ENCODE assay signal across 8 cellular contexts in the genomic region with DNA sequence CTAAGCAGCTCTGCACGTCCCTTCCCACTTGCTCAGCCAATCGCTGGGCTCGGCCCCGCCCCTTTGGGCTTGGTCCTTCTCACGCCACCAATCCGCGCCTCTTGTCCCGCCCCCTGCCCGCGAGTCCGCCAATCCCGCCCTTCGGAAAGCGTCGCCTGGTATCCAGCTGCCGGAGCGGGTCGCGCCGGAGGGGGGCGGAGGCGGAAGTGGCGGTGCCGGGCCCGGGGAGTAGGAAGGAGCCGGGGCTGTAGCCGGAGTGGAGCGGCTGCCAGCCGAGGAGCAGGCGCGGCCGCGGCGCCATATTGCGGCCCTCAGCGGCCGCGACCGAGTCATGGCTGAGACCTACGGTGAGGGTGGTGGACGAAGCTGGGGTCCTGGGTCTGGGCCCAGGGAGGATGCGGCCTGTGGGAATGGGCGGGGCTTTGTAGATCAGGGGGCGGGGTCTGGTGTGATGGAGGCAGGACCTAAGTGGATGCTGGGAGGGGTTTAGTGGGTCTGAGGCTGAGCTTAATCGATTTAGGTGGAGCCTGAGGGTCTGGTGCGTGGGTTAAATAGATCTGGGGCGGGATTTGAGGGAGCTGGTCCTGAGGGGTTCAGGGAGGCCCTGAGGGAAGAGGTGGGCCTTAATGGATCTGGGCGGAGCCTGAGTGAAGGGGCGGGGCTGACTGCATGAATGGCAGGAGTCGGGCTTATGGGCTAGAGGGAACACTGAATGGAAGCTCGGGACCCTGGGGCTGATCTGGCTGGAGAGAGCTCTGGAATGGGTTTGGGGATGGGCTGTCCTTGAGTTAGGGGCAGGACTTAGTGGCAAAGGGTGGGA. TPM values are rescaled to one million over a fixed set of nuclear protein-coding genes. Genes with fewer than 3 reads are reported as not detected.
DNase-seq lines count a peak whose midpoint lies in the region; ATAC-seq, FAIRE-seq and TF ChIP-seq lines count a peak whose summit lies in the region.

A gene with protein sequence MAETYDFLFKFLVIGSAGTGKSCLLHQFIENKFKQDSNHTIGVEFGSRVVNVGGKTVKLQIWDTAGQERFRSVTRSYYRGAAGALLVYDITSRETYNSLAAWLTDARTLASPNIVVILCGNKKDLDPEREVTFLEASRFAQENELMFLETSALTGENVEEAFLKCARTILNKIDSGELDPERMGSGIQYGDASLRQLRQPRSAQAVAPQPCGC (plus strand): TSS at position 203 of the 820 bp plus-strand sequence. CDS start 129 bp downstream, at position 332.

- peaks cover 26 to 40% (median 38%) of the 10 kb centered on the region in 3 donors for H3K4me1 Mint-ChIP-seq in T-cell
- H3K4me1 Mint-ChIP-seq in type B pancreatic cell (ENCODE audit: unreplicated experiment), result peaks cover 17% of the 10 kb centered on the region

- peak within 1 kb of the TSS; percentile 44 for H3K27ac ChIP-seq in adipose tissue (ENCODE audit: low read depth, low read length)

- no peaks in the 10 kb centered on the region for H3K9me3 Mint-ChIP-seq in T-cell
- H3K9me3 Mint-ChIP-seq in type B pancreatic cell, result no peaks in the 10 kb centered on the region

- peak; percentile 95 for FAIRE-seq in GM12891 (lab: Jason Lieb, UNC)

- ATAC-seq in HG02840 (IDR thresholded peaks at IDR 0.05; ENCODE audit: low FRiP score, unreplicated experiment) (peak; percentile 58), T-cell (replicated peaks in 1 of 4) (peak; percentile 84 to 89 (median 88))

- H3K27ac Mint-ChIP-seq in T-cell (peak within 1 kb of the TSS; percentile 96), type B pancreatic cell (peak within 1 kb of the TSS; percentile 100)

- H3K4me3 Mint-ChIP-seq in T-cell (peak within 1 kb of the TSS; percentile 83 to 90 (median 88)), type B pancreatic cell (peak within 1 kb of the TSS; percentile 89)

- H3K27me3 Mint-ChIP-seq in T-cell (no peaks in the 10 kb centered on the region), type B pancreatic cell (no peaks in the 10 kb centered on the region)

- CTCF ChIA-PET in T-cell (lab: Charles Lee), result interaction anchor here (0.5 to 3.3 kb wide), 23 partner anchors 12 to 1180 kb away, joined by 3 to 30 read pairs (median 3); a partner anchor contains a TSS

- TF ChIP-seq POLR2A in GM12891 (IDR thresholded peaks at IDR 0.05; ENCODE audit: low read depth, low read length), result 0 out of 2 replicates have a peak, but pooled peaks have one; percentile 18

- no peak for TF ChIP-seq CTCF in type B pancreatic cell (conservative IDR thresholded peaks at IDR 0.05)

- WGBS in adipose tissue, 3 donors, result 0 to 1% (median 0%) methylated on average over 51 of the region's 51 CpGs

- POLR2A ChIA-PET in T-cell (lab: Charles Lee), result interaction anchor here (0.5 to 2.5 kb wide), 11 partner anchors 20 to 1104 kb away, joined by 3 to 23 read pairs (median 5); a partner anchor contains a TSS

- H3K36me3 Mint-ChIP-seq in T-cell (peaks cover 14% of the 10 kb centered on the region), type B pancreatic cell (peaks cover 4% of the 10 kb centered on the region)

- intact Hi-C loops in cardiac septum (cut with DNase I), result loop anchor here (2.0 kb wide), 1 partner anchor 27 kb away; a partner anchor contains a TSS

- DNase-seq in GM12891 (ENCODE audit: insufficient read length, low spot score) (peak; percentile 88), NCI-H1436 treated with DMSO at 0.1 percent for 48 hours (lab: John Stamatoyannopoulos, UW) (peak; percentile 98), T-cell (peak; percentile 99 to 100 (median 100)), cardiac septum (ENCODE audit: low spot score) (peak; percentile 100), pons (ENCODE audit: low spot score) (peak; percentile 100), type B pancreatic cell (ENCODE audit: extremely low spot score, unreplicated experiment) (peak; percentile 100)

TF ChIP-seq in GM12891, 5 proteins besides CTCF, POLR2A, EP300 and RAD21:
- peak; percentile 24; the same call in 1 of the 2 replicates for TF ChIP-seq POU2F2 (IDR thresholded peaks at IDR 0.05; ENCODE audit: low read depth, low read length)
- TF ChIP-seq SPI1 (IDR thresholded peaks at IDR 0.05; ENCODE audit: low read depth, low read length), result peak; percentile 45
- TF ChIP-seq POLR2AphosphoS5 (IDR thresholded peaks at IDR 0.05; ENCODE audit: low read depth, low read length), result no peak
- TF ChIP-seq PAX5 (IDR thresholded peaks at IDR 0.05; ENCODE audit: insufficient read depth, low read length, severe bottlenecking), result no peak

RNA-seq across cellular contexts. Expression of the gene that starts here (rescaled TPM):
- 38.8 TPM for polyA plus RNA-seq in GM12891 (2012; ENCODE audit: low read depth, missing spikeins)
- total RNA-seq in T-cell, result 10 to 100 TPM; 42.4 to 77.9 (median 63.2) TPM
- polyA plus RNA-seq in adipose tissue, result 10 to 100 TPM; 19.6 to 41.4 (median 31.7) TPM
- 16.9 TPM for total RNA-seq in cardiac septum
- 10.4 and 12.4 TPM in 2 replicates for total RNA-seq in type B pancreatic cell (ENCODE audit: low replicate concordance)

Comparison
In these comparisons a context has a peak if more than half of its experiments do, and no peak if none do; other contexts are left out.
1. Peak in every context shown above with its lines: DNase-seq, ATAC-seq and H3K27ac ChIP-seq.